Comparison of ENCODE assay signal across 26 cellular contexts in the genomic region with DNA sequence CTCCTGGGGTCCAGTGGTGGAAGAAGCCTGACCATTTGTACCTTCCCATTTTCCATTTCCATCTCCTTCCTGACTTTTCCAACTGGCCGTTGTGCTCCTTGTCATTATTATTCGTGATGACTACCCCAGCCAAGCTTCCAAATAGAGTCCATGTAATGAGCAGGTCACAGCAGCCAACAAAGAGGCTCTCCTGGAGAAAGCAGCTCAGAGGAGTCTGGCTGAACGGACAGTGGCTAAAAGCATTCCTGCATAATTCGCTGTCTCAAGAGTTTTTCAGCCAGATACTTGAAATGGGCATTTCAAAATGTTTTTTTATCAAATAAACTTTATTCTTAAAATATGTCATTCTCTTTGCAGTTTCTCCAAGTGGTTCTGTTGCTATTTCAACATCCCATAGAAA.
DNase-seq lines count a peak whose midpoint lies in the region; ATAC-seq and TF ChIP-seq lines count a peak whose summit lies in the region.
"Had no signal": no experiment of that assay in that cellular context is flagged by ENCODE, and none has a peak within 500 bp of the region (broad histone marks: within the 10 kb centered on the region; RNA-seq: fewer than 3 reads in every experiment).

No MANE protein-coding gene starts in this region.

- TF ChIP-seq CTCF in dorsolateral prefrontal cortex (IDR thresholded peaks at IDR 0.05 in 54 of 56, conservative IDR thresholded peaks at IDR 0.05 in 2 of 56; ENCODE audit: low read depth in 1 of 56, partially characterized antibody in 56 of 56): no peak

- POLR2A ChIA-PET in activated CD8-positive, alpha-beta T cell treated with anti-CD3 and anti-CD28 coated beads, Interleukin-2, amount 10 ng/mL, durations not matched to agents 7 days and 5 days (lab: Charles Lee): no interaction called here

- no peaks in the 10 kb centered on the region for H3K9me3 Mint-ChIP-seq in activated CD8-positive, alpha-beta T cell treated with anti-CD3 and anti-CD28 coated beads, Interleukin-2, amount 10 ng/mL, durations not matched to agents 7 days and 5 days (ENCODE audit: insufficient read depth)

- H3K27me3 Mint-ChIP-seq in activated CD8-positive, alpha-beta T cell treated with anti-CD3 and anti-CD28 coated beads, Interleukin-2, amount 10 ng/mL, durations not matched to agents 7 days and 5 days (ENCODE audit: low read depth): no peaks in the 10 kb centered on the region
- H3K27me3 Mint-ChIP-seq: activated CD8-positive, alpha-beta T cell treated with anti-CD3 and anti-CD28 coated beads for 36 hours; activated naive CD4-positive, alpha-beta T cell treated with anti-CD3 and anti-CD28 coated beads, Interleukin-2, amount 10 ng/mL, durations not matched to agents 7 days and 5 days; CD4-positive, alpha-beta memory T cell; naive thymus-derived CD4-positive, alpha-beta T cell had no signal

- no peak overlapping the region for H3K27ac ChIP-seq in dorsolateral prefrontal cortex
- H3K27ac ChIP-seq: adrenal gland, uterus had no signal

- H3K4me1 Mint-ChIP-seq in activated CD8-positive, alpha-beta T cell treated with anti-CD3 and anti-CD28 coated beads, Interleukin-2, amount 10 ng/mL, durations not matched to agents 7 days and 5 days (ENCODE audit: low read depth): no peaks in the 10 kb centered on the region
- H3K4me1 Mint-ChIP-seq: activated naive CD4-positive, alpha-beta T cell treated with anti-CD3 and anti-CD28 coated beads, Interleukin-2, amount 10 ng/mL, durations not matched to agents 7 days and 5 days; B cell; CD4-positive, alpha-beta memory T cell; IgD-negative memory B cell; naive thymus-derived CD4-positive, alpha-beta T cell had no signal

- H3K27me3 ChIP-seq in dorsolateral prefrontal cortex: no peaks in the 10 kb centered on the region
- H3K27me3 ChIP-seq: adrenal gland, uterus had no signal

- ATAC-seq in SK-N-SH treated with all-trans-retinoic acid at 6 μM for 48 hours: peak; percentile 79
- no peak for ATAC-seq in activated CD8-positive, alpha-beta T cell treated with anti-CD3 and anti-CD28 coated beads, Interleukin-2, amount 10 ng/mL, durations not matched to agents 7 days and 5 days
- no peak for ATAC-seq in HG02884 (IDR thresholded peaks at IDR 0.05; ENCODE audit: unreplicated experiment)
- ATAC-seq: activated CD8-positive, alpha-beta T cell treated with anti-CD3 and anti-CD28 coated beads for 36 hours; naive thymus-derived CD4-positive, alpha-beta T cell had no signal

- CTCF ChIA-PET in activated CD8-positive, alpha-beta T cell treated with anti-CD3 and anti-CD28 coated beads, Interleukin-2, amount 10 ng/mL, durations not matched to agents 7 days and 5 days (lab: Charles Lee): no interaction called here

- no peak overlapping the region for H3K4me3 Mint-ChIP-seq in activated CD8-positive, alpha-beta T cell treated with anti-CD3 and anti-CD28 coated beads, Interleukin-2, amount 10 ng/mL, durations not matched to agents 7 days and 5 days
- H3K4me3 Mint-ChIP-seq: activated CD8-positive, alpha-beta T cell treated with anti-CD3 and anti-CD28 coated beads for 36 hours; activated naive CD4-positive, alpha-beta T cell treated with anti-CD3 and anti-CD28 coated beads, Interleukin-2, amount 10 ng/mL, durations not matched to agents 7 days and 5 days; B cell; CD4-positive, alpha-beta memory T cell; IgD-negative memory B cell; naive thymus-derived CD4-positive, alpha-beta T cell had no signal

- H3K4me3 ChIP-seq in dorsolateral prefrontal cortex: no peak overlapping the region
- H3K4me3 ChIP-seq: adrenal gland, HAP-1, uterus had no signal

- no peaks in the 10 kb centered on the region for H3K36me3 Mint-ChIP-seq in activated CD8-positive, alpha-beta T cell treated with anti-CD3 and anti-CD28 coated beads, Interleukin-2, amount 10 ng/mL, durations not matched to agents 7 days and 5 days (ENCODE audit: low read depth)
- H3K36me3 Mint-ChIP-seq: activated naive CD4-positive, alpha-beta T cell treated with anti-CD3 and anti-CD28 coated beads, Interleukin-2, amount 10 ng/mL, durations not matched to agents 7 days and 5 days; CD4-positive, alpha-beta memory T cell; IgD-negative memory B cell; naive thymus-derived CD4-positive, alpha-beta T cell had no signal

- intact Hi-C loops in dorsolateral prefrontal cortex (cut with DNase I): no loop called here

- DNase-seq in GM03348 (ENCODE audit: low spot score) (peak; percentile 42), islet precursor cell (peak; percentile 92), renal cortical epithelial cell (ENCODE audit: low read depth) (peak; percentile 20), kidney glomerular epithelial cell (lab: John Stamatoyannopoulos, UW) (no peak), dorsolateral prefrontal cortex (no peak)
- DNase-seq in activated CD8-positive, alpha-beta T cell treated with anti-CD3 and anti-CD28 coated beads, Interleukin-2, amount 10 ng/mL, durations not matched to agents 7 days and 5 days: no peak
- DNase-seq: activated CD8-positive, alpha-beta T cell treated with anti-CD3 and anti-CD28 coated beads for 36 hours; activated naive CD4-positive, alpha-beta T cell treated with anti-CD3 and anti-CD28 coated beads, Interleukin-2, amount 10 ng/mL, durations not matched to agents 7 days and 5 days; adrenal gland; CD4-positive, alpha-beta memory T cell; glutamatergic neuron; midbrain; naive thymus-derived CD4-positive, alpha-beta T cell; NCI-H1694; NCI-H446; NCI-H82; nucleus accumbens; SIG-M5; stimulated activated naive CD4-positive, alpha-beta T cell treated with Interleukin-2 at 50 U/mL for 16 hours; T-helper 9 cell; uterus had no signal

- H3K27ac Mint-ChIP-seq in activated CD8-positive, alpha-beta T cell treated with anti-CD3 and anti-CD28 coated beads, Interleukin-2, amount 10 ng/mL, durations not matched to agents 7 days and 5 days: no peak overlapping the region
- H3K27ac Mint-ChIP-seq: activated CD8-positive, alpha-beta T cell treated with anti-CD3 and anti-CD28 coated beads for 36 hours; activated naive CD4-positive, alpha-beta T cell treated with anti-CD3 and anti-CD28 coated beads, Interleukin-2, amount 10 ng/mL, durations not matched to agents 7 days and 5 days; B cell; CD4-positive, alpha-beta memory T cell; IgD-negative memory B cell; naive thymus-derived CD4-positive, alpha-beta T cell had no signal

TF ChIP-seq in SK-N-SH treated with all-trans-retinoic acid at 6 μM for 48 hours, 23 proteins besides CTCF, POLR2A, EP300 and RAD21:
- no peak for TF ChIP-seq SNAI2 (CRISPR knock-in tag; IDR thresholded peaks at IDR 0.05)
- TF ChIP-seq, protein P1, sequence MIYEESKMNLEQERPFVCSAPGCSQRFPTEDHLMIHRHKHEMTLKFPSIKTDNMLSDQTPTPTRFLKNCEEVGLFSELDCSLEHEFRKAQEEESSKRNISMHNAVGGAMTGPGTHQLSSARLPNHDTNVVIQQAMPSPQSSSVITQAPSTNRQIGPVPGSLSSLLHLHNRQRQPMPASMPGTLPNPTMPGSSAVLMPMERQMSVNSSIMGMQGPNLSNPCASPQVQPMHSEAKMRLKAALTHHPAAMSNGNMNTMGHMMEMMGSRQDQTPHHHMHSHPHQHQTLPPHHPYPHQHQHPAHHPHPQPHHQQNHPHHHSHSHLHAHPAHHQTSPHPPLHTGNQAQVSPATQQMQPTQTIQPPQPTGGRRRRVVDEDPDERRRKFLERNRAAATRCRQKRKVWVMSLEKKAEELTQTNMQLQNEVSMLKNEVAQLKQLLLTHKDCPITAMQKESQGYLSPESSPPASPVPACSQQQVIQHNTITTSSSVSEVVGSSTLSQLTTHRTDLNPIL (CRISPR knock-in tag; IDR thresholded peaks at IDR 0.05; ENCODE audit: low read depth): no peak
- no peak for TF ChIP-seq ZFP30 (CRISPR knock-in tag; IDR thresholded peaks at IDR 0.05)
- no peak for TF ChIP-seq ZNF8 (CRISPR knock-in tag; IDR thresholded peaks at IDR 0.05)
- TF ChIP-seq GLIS3 (CRISPR knock-in tag; IDR thresholded peaks at IDR 0.05): no peak
- TF ChIP-seq CSDC2 (CRISPR knock-in tag; IDR thresholded peaks at IDR 0.05): no peak
- no peak for TF ChIP-seq ZC3H10 (CRISPR knock-in tag; IDR thresholded peaks at IDR 0.05)
- TF ChIP-seq PPARA (CRISPR knock-in tag; IDR thresholded peaks at IDR 0.05; ENCODE audit: borderline replicate concordance): no peak
- TF ChIP-seq, protein P2, sequence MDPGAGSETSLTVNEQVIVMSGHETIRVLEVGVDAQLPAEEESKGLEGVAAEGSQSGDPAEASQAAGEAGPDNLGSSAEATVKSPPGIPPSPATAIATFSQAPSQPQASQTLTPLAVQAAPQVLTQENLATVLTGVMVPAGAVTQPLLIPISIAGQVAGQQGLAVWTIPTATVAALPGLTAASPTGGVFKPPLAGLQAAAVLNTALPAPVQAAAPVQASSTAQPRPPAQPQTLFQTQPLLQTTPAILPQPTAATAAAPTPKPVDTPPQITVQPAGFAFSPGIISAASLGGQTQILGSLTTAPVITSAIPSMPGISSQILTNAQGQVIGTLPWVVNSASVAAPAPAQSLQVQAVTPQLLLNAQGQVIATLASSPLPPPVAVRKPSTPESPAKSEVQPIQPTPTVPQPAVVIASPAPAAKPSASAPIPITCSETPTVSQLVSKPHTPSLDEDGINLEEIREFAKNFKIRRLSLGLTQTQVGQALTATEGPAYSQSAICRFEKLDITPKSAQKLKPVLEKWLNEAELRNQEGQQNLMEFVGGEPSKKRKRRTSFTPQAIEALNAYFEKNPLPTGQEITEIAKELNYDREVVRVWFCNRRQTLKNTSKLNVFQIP (CRISPR knock-in tag; IDR thresholded peaks at IDR 0.05; ENCODE audit: borderline replicate concordance, low read depth): no peak
- TF ChIP-seq ARNTL (CRISPR knock-in tag; IDR thresholded peaks at IDR 0.05; ENCODE audit: borderline replicate concordance, low read depth): no peak
- TF ChIP-seq ZNF565 (CRISPR knock-in tag; conservative IDR thresholded peaks at IDR 0.05; ENCODE audit: low read depth): no peak
- no peak for TF ChIP-seq ZNF70 (CRISPR knock-in tag; IDR thresholded peaks at IDR 0.05)
- no peak for TF ChIP-seq TCF4 (CRISPR knock-in tag; IDR thresholded peaks at IDR 0.05; ENCODE audit: borderline replicate concordance)
- TF ChIP-seq RARB (CRISPR knock-in tag; IDR thresholded peaks at IDR 0.05): no peak
TF ChIP-seq in SK-N-SH treated with all-trans-retinoic acid at 6 μM for 48 hours: peak in this region for 0.

Comparison
In these comparisons a context has a peak if more than half of its experiments do, and no peak if none do; other contexts are left out.
1. DNase-seq: peak in GM03348 (single experiment), islet precursor cell (single experiment) and renal cortical epithelial cell (single experiment); none in activated CD8-positive, alpha-beta T cell treated with anti-CD3 and anti-CD28 coated beads, Interleukin-2, amount 10 ng/mL, durations not matched to agents 7 days and 5 days (single experiment), kidney glomerular epithelial cell (single experiment) and dorsolateral prefrontal cortex (0 of 10).